ENCODE assay signal across 8 cellular contexts in genomic region chr2:12412898-12413305, GRCh38.
DNase-seq lines count a peak whose midpoint lies in the region; ATAC-seq and TF ChIP-seq lines count a peak whose summit lies in the region.

No MANE protein-coding gene starts in this region.

- POLR2A ChIA-PET in HEK293T (lab: Yijun Ruan, JAX): no interaction called here

- H3K27ac ChIP-seq in OCI-LY3 (ENCODE audit: low read length): no peak overlapping the region

- H3K9ac ChIP-seq in OCI-LY3 (ENCODE audit: low read length): no peak overlapping the region

- no peaks in the 10 kb centered on the region for H4K20me1 ChIP-seq in OCI-LY3 (ENCODE audit: insufficient read depth, low read length)

- CTCF ChIA-PET in HEK293T (lab: Yijun Ruan, JAX): no interaction called here

- DNase-seq in GM13977 (ENCODE audit: low spot score): peak; percentile 40
- peak; percentile 42 for DNase-seq in fibroblast of the aortic adventitia (ENCODE audit: low read depth)
- no peak for DNase-seq in HAP-1 (ENCODE audit: low spot score in 2 of 2)
- no peak for DNase-seq in HEK293T (ENCODE audit: extremely low spot score)
- no peak for DNase-seq in NOMO-1 treated with DMSO at 0.1 percent for 48 hours (lab: John Stamatoyannopoulos, UW; ENCODE audit: unreplicated experiment)
- DNase-seq in SW 1271 (lab: John Stamatoyannopoulos, UW): no peak

- H3K36me3 ChIP-seq in OCI-LY3 (replicated peaks; ENCODE audit: low read depth, low read length) (no peaks in the 10 kb centered on the region), HAP-1 (replicated peaks) (no peaks in the 10 kb centered on the region)

- peaks cover 9% of the 10 kb centered on the region; the same call in 1 of the 2 replicates for H3K4me1 ChIP-seq in OCI-LY3 (ENCODE audit: low read length)
- H3K4me1 ChIP-seq in HAP-1: no peaks in the 10 kb centered on the region

- H3K9me3 ChIP-seq in OCI-LY3 (ENCODE audit: insufficient read depth, low read length) (no peaks in the 10 kb centered on the region), HAP-1 (no peaks in the 10 kb centered on the region)

- peak; percentile 100 for ATAC-seq in HG02610 (IDR thresholded peaks at IDR 0.05; ENCODE audit: unreplicated experiment)

- no peak overlapping the region for H3K4me3 ChIP-seq in OCI-LY3 (ENCODE audit: low read length)
- no peak overlapping the region for H3K4me3 ChIP-seq in fibroblast of the aortic adventitia (ENCODE audit: low read depth, low read length)
- no peak overlapping the region for H3K4me3 ChIP-seq in HAP-1

- H3K27me3 ChIP-seq in OCI-LY3 (ENCODE audit: low read depth, low read length): no peaks in the 10 kb centered on the region
- no peaks in the 10 kb centered on the region for H3K27me3 ChIP-seq in HAP-1 (ENCODE audit: low read depth)

- H3K4me2 ChIP-seq in OCI-LY3 (ENCODE audit: low read length): peak overlapping the region; percentile 26; the same call in 1 of the 2 replicates

- no peak overlapping the region for H2AFZ ChIP-seq in OCI-LY3 (ENCODE audit: low read depth, low read length)

- TF ChIP-seq CTCF in GM13977 (IDR thresholded peaks at IDR 0.05; ENCODE audit: extremely low read depth, insufficient read depth, missing control alignments) (no peak), OCI-LY3 (IDR thresholded peaks at IDR 0.05; ENCODE audit: low read depth, low read length) (no peak), fibroblast of the aortic adventitia (IDR thresholded peaks at IDR 0.05; ENCODE audit: insufficient read depth, low read length) (no peak)

- in situ Hi-C loops in GM13977 (cut with MboI; ENCODE audit: low pct_unique_long_range_greater_than_20kb, low sequenced_read_pairs, unreplicated experiment) (no loop called here), HAP-1 (cut with MboI; ENCODE audit: low sequenced_read_pairs) (no loop called here)

- no peaks in the 10 kb centered on the region for H3K79me2 ChIP-seq in OCI-LY3 (ENCODE audit: low read length)

TF ChIP-seq in HEK293T, 16 proteins besides CTCF, POLR2A, EP300 and RAD21:
- TF ChIP-seq ARNT (IDR thresholded peaks at IDR 0.05) (no peak), ELF4 (IDR thresholded peaks at IDR 0.05) (no peak), FOXM1 (IDR thresholded peaks at IDR 0.05; ENCODE audit: borderline replicate concordance) (no peak), L3MBTL2 (conservative IDR thresholded peaks at IDR 0.05) (no peak), PKNOX1 (IDR thresholded peaks at IDR 0.05) (no peak), SP1 (IDR thresholded peaks at IDR 0.05) (no peak), ZNF384 (IDR thresholded peaks at IDR 0.05) (no peak), LEF1 (IDR thresholded peaks at IDR 0.05; ENCODE audit: borderline replicate concordance) (no peak), HDGF (IDR thresholded peaks at IDR 0.05; ENCODE audit: borderline replicate concordance) (no peak), NFRKB (IDR thresholded peaks at IDR 0.05) (no peak), TARDBP (IDR thresholded peaks at IDR 0.05) (no peak), BHLHE40 (IDR thresholded peaks at IDR 0.05; ENCODE audit: borderline replicate concordance) (no peak), FOXA1 (IDR thresholded peaks at IDR 0.05) (no peak), FOXK2 (IDR thresholded peaks at IDR 0.05) (no peak)
TF ChIP-seq in HEK293T: peak in this region for 0.

Comparison
In these comparisons a context has a peak if more than half of its experiments do, and no peak if none do; other contexts are left out.
1. DNase-seq: peak in GM13977 (single experiment) and fibroblast of the aortic adventitia (single experiment); none in HAP-1 (0 of 2), HEK293T (single experiment), NOMO-1 treated with DMSO at 0.1 percent for 48 hours (single experiment) and SW 1271 (0 of 2).